ENCODE assay signal across 8 cellular contexts in the genomic region with DNA sequence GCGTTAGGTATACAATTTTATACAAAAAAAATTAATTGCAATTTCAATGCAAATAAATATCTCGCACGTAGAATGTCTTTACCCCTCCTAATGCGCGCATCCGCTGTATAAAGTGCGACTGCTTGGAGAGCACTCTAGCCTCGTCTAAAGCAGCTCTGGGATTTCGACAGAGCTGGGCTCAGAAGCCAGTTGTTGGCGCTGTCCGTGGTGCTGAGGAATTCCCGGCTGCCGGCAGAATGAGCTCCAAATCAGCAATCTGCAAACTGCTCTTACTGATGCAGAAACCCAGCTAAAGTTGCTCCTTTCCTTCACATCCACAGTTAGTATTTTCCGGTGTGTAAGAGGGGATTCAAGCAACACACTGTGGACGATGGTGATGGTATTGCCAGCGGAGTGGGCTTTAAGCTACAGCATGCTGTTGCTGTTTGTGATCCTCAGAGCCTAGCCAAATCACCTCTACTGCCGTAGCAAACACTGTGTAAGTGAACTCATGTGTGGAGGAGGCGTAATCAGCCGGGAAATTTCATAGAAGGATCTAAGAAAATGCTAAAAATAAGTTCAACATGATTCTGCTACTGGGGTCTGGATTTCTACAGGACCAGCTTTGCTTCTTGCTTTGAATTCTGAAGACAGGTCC. TPM values are rescaled to one million over a fixed set of nuclear protein-coding genes. Genes with fewer than 3 reads are reported as not detected.
DNase-seq lines count a peak whose midpoint lies in the region; ATAC-seq and TF ChIP-seq lines count a peak whose summit lies in the region.

A gene (plus strand): TSS at position 137 of the 637 bp plus-strand sequence. CDS start 3,140 bp downstream, outside the sequence.

- no peaks in the 10 kb centered on the region for H3K9me3 ChIP-seq in A673 (ENCODE audit: low read depth, low read length, poor library complexity, severe bottlenecking)
- H3K9me3 ChIP-seq in Karpas-422 (ENCODE audit: low read length), result peaks cover 6% of the 10 kb centered on the region

- CTCF ChIA-PET in A673 (lab: Charles Lee), result interaction anchor here (0.6 kb wide), 1 partner anchor 63 kb away, joined by 3 read pairs; no protein-coding TSS in a partner anchor

- H3K79me2 ChIP-seq in Karpas-422 (ENCODE audit: low read length), result no peaks in the 10 kb centered on the region

- H3K27me3 ChIP-seq in A673 (replicated peaks; ENCODE audit: insufficient read depth, low read depth, low read length, poor library complexity) (no peaks in the 10 kb centered on the region), Karpas-422 (ENCODE audit: low read length) (no peaks in the 10 kb centered on the region)

- intact Hi-C loops in A673 (cut with micrococcal nuclease; ENCODE audit: unreplicated experiment), result no loop called here

- DNase-seq in A673 (ENCODE audit: low spot score) (peak; percentile 81), GM13977 (ENCODE audit: low spot score) (peak; percentile 9), Karpas-422 (peak; percentile 50), SHP77 treated with DMSO at 0.1 percent for 48 hours (lab: John Stamatoyannopoulos, UW) (peak; percentile 84), choroid plexus epithelial cell (ENCODE audit: low read depth) (peak; percentile 80), left lobe of liver (ENCODE audit: low spot score) (peak; percentile 74), superior temporal gyrus (ENCODE audit: extremely low spot score) (peak; percentile 94), NCI-H187 treated with DMSO at 0.1 percent for 48 hours (lab: John Stamatoyannopoulos, UW) (no peak)

- H3K4me3 ChIP-seq in A673 (ENCODE audit: low read depth, low read length, poor library complexity, severe bottlenecking) (no peak within 1 kb of the TSS), Karpas-422 (ENCODE audit: low read length) (no peak within 1 kb of the TSS), choroid plexus epithelial cell (ENCODE audit: low read depth, low read length) (no peak within 1 kb of the TSS)

- TF ChIP-seq CTCF in A673 (conservative IDR thresholded peaks at IDR 0.05; ENCODE audit: low read depth, low read length) (no peak), GM13977 (IDR thresholded peaks at IDR 0.05; ENCODE audit: extremely low read depth, insufficient read depth, missing control alignments) (no peak), choroid plexus epithelial cell (conservative IDR thresholded peaks at IDR 0.05; ENCODE audit: low read depth, low read length) (no peak)

- H2AFZ ChIP-seq in Karpas-422 (ENCODE audit: low read length), result no peak within 1 kb of the TSS

- H3K9ac ChIP-seq in Karpas-422 (ENCODE audit: low read length), result no peak within 1 kb of the TSS

- H3K9me2 ChIP-seq in Karpas-422 (replicated peaks; ENCODE audit: insufficient read depth, low read length), result no peaks in the 10 kb centered on the region

- POLR2A ChIA-PET in A673 (lab: Charles Lee; ENCODE audit: low non-redundant PET), result interaction anchor here (0.6 kb wide), 1 partner anchor 1006 kb away, joined by 3 read pairs; no protein-coding TSS in a partner anchor

- in situ Hi-C loops in GM13977 (cut with MboI; ENCODE audit: low pct_unique_long_range_greater_than_20kb, low sequenced_read_pairs, unreplicated experiment), result no loop called here

- no TSS peak for BruUV-seq in A673 (replicated peaks; lab: Mats Ljungman, UMichigan)

- H3K4me1 ChIP-seq in A673 (ENCODE audit: insufficient read depth, low read length, poor library complexity, severe bottlenecking), result no peaks in the 10 kb centered on the region
- no peaks in the 10 kb centered on the region for H3K4me1 ChIP-seq in Karpas-422 (ENCODE audit: low read length)

- H4K20me1 ChIP-seq in Karpas-422 (ENCODE audit: insufficient read depth, low read depth, low read length), result no peaks in the 10 kb centered on the region

- peak; percentile 98 for ATAC-seq in left lobe of liver

- H3K36me3 ChIP-seq in A673 (ENCODE audit: insufficient read depth, low read length, poor library complexity, severe bottlenecking), result no peaks in the 10 kb centered on the region
- H3K36me3 ChIP-seq in Karpas-422 (ENCODE audit: insufficient read depth, low read length), result no peaks in the 10 kb centered on the region

- H3K27ac ChIP-seq in A673 (ENCODE audit: low read depth, low read length, poor library complexity, severe bottlenecking), result no peak within 1 kb of the TSS
- no peak within 1 kb of the TSS for H3K27ac ChIP-seq in Karpas-422 (ENCODE audit: low read length)

- H3K4me2 ChIP-seq in Karpas-422 (ENCODE audit: low read depth, low read length, poor library complexity, severe bottlenecking), result no peak within 1 kb of the TSS

RNA-seq across cellular contexts. Expression of the gene that starts here (rescaled TPM):
- total RNA-seq in A673 (2021) (not detected in 2 replicates), left lobe of liver (not detected)
- not detected in 2 replicates for total RNA-seq in Karpas-422 (2014; rRNA removed; shearing (Covaris generic); ENCODE audit: low replicate concordance)

Comparison
In these comparisons a context has a peak if more than half of its experiments do, and no peak if none do; other contexts are left out.
1. Peak in DNase-seq in A673; RNA of the gene not detected or under 1 TPM.
2. Peak in DNase-seq in Karpas-422; RNA of the gene not detected or under 1 TPM.
3. Peak in DNase-seq and ATAC-seq in left lobe of liver; RNA of the gene not detected or under 1 TPM.